ENCODE assay signal across 24 cellular contexts in genomic region chr3:139695701-139696422, GRCh38. TPM values are rescaled to one million over a fixed set of nuclear protein-coding genes. Genes with fewer than 3 reads are reported as not detected.
A peak's percentile ranks its signal among the peaks of the same experiment; 100 is the strongest.
DNase-seq lines count a peak whose midpoint lies in the region; ATAC-seq, FAIRE-seq and TF ChIP-seq lines count a peak whose summit lies in the region.
"Had no signal": no experiment of that assay in that cellular context is flagged by ENCODE, and none has a peak within 500 bp of the region (broad histone marks: within the 10 kb centered on the region; RNA-seq: fewer than 3 reads in every experiment).

No MANE protein-coding gene starts in this region.

- TF ChIP-seq POLR2A in stomach (IDR thresholded peaks at IDR 0.05), result no peak

- H3K79me1 ChIP-seq in mesenchymal stem cell (replicated peaks; ENCODE audit: low read length, poor library complexity, severe bottlenecking), result no peaks in the 10 kb centered on the region

- H3K23ac ChIP-seq in mesenchymal stem cell (ENCODE audit: low read length in 2 of 2), result no peak overlapping the region

- H3K36me3 ChIP-seq in mesenchymal stem cell (ENCODE audit: control insufficient read depth in 1 of 2, insufficient read depth in 2 of 2, low read depth in 1 of 2, low read length in 2 of 2), result no peaks in the 10 kb centered on the region
- no peaks in the 10 kb centered on the region for H3K36me3 ChIP-seq in stomach
- H3K36me3 ChIP-seq: BLaER1 had no signal

- no peak overlapping the region for H2BK15ac ChIP-seq in mesenchymal stem cell (ENCODE audit: low read depth, poor library complexity, severe bottlenecking)

- H3K27me3 ChIP-seq in foreskin keratinocyte, result peaks cover 19% of the 10 kb centered on the region
- peaks cover 0 to 5% of the 10 kb centered on the region in 2 experiments for H3K27me3 ChIP-seq in mesenchymal stem cell (ENCODE audit: control insufficient read depth in 1 of 2, insufficient read depth in 1 of 2, low read length in 2 of 2)
- no peaks in the 10 kb centered on the region for H3K27me3 ChIP-seq in stomach
- H3K27me3 ChIP-seq: BLaER1 had no signal

- TF ChIP-seq CTCF in foreskin keratinocyte (conservative IDR thresholded peaks at IDR 0.05) (no peak), stomach (IDR thresholded peaks at IDR 0.05) (no peak)

- no peak for TF ChIP-seq EP300 in stomach (IDR thresholded peaks at IDR 0.05)

- H3K4me3 ChIP-seq in mesenchymal stem cell (ENCODE audit: insufficient read depth in 1 of 2, low read depth in 1 of 2, low read length in 2 of 2), result no peak overlapping the region
- H3K4me3 ChIP-seq in stomach, result no peak overlapping the region
- H3K4me3 ChIP-seq: BLaER1, GM12878 had no signal

- H3K14ac ChIP-seq in mesenchymal stem cell (ENCODE audit: low read length in 2 of 2), result no peak overlapping the region

- no peak overlapping the region for H2BK12ac ChIP-seq in mesenchymal stem cell (ENCODE audit: low read length in 2 of 2)

- ATAC-seq in foreskin keratinocyte, result no peak
- no peak for ATAC-seq in GM21381 (IDR thresholded peaks at IDR 0.05; ENCODE audit: unreplicated experiment)
- ATAC-seq in GM21619 (IDR thresholded peaks at IDR 0.05; ENCODE audit: unreplicated experiment), result no peak
- ATAC-seq: GM12878, HCT116, Panc1 had no signal

- peak overlapping the region; percentile 63 for H2AK5ac ChIP-seq in mesenchymal stem cell (ENCODE audit: low read length, severe bottlenecking)

- no peak overlapping the region for H4K91ac ChIP-seq in mesenchymal stem cell (ENCODE audit: low read length)

- FAIRE-seq in RCC 7860 (lab: Jason Lieb, UNC), result peak; percentile 85
- FAIRE-seq: GM12878 had no signal

- H2BK120ac ChIP-seq in mesenchymal stem cell (ENCODE audit: low read depth, low read length), result no peak overlapping the region

- H2AFZ ChIP-seq in mesenchymal stem cell (ENCODE audit: low read depth, low read length), result no peak overlapping the region

- H3K27ac ChIP-seq in foreskin keratinocyte, result no peak overlapping the region
- peak overlapping the region; percentile 88 for H3K27ac ChIP-seq in mesenchymal stem cell (ENCODE audit: low read length, poor library complexity, severe bottlenecking)
- H3K27ac ChIP-seq in stomach, result no peak overlapping the region
- H3K27ac ChIP-seq: BLaER1, KMS-11 had no signal

- H3K9ac ChIP-seq in mesenchymal stem cell (ENCODE audit: low read length), result no peak overlapping the region
- H3K9ac ChIP-seq: BLaER1, KMS-11 had no signal

- intact Hi-C loops in stomach (cut with DNase I; ENCODE audit: low total_unique reads), result no loop called here

- H4K8ac ChIP-seq in mesenchymal stem cell (ENCODE audit: low read length), result no peak overlapping the region

- WGBS in mesenchymal stem cell, result 69% methylated on average over 5 of the region's 6 CpGs
- 61 to 67% (median 64%) methylated on average over 6 of the region's 6 CpGs for WGBS in stomach, 5 donors

- no peak overlapping the region for H3K18ac ChIP-seq in mesenchymal stem cell (ENCODE audit: low read depth in 1 of 2, low read length in 2 of 2)

- H3K4me2 ChIP-seq in mesenchymal stem cell (ENCODE audit: low read length, poor library complexity, severe bottlenecking), result no peak overlapping the region
- H3K4me2 ChIP-seq: BLaER1, KMS-11 had no signal

- DNase-seq in HK-2 (ENCODE audit: unreplicated experiment), result peak; percentile 29
- peak; percentile 42 for DNase-seq in RCC 7860 (ENCODE audit: low spot score)
- DNase-seq in foreskin keratinocyte, result peak; percentile 16 to 48
- DNase-seq in mesenchymal stem cell, result no peak
- DNase-seq in stomach, result no peak
- no peak for DNase-seq in NCI-H524 (lab: John Stamatoyannopoulos, UW)
- DNase-seq: Caco-2; CD4-positive, alpha-beta memory T cell; DND-41; GOT3; NCI-H1105; NCI-H146; NCI-H2029; NCI-H510A treated with DMSO at 0.1 percent for 48 hours; NCI-H774; NK-92 treated with Interleukin-12 subunit alpha and Interleukin-12 subunit beta, amount 100 ng/mL, for 24 hours; T-helper 1 cell had no signal

- no peak overlapping the region for H2BK5ac ChIP-seq in mesenchymal stem cell (ENCODE audit: low read depth, low read length, poor library complexity, severe bottlenecking)

- H3K4me1 ChIP-seq in foreskin keratinocyte, result no peaks in the 10 kb centered on the region
- peaks cover 7% of the 10 kb centered on the region for H3K4me1 ChIP-seq in mesenchymal stem cell (ENCODE audit: control insufficient read depth, insufficient read depth, low read depth, low read length)
- H3K4me1 ChIP-seq in stomach, result no peaks in the 10 kb centered on the region
- H3K4me1 ChIP-seq: BLaER1, Caco-2 had no signal

- H3K4ac ChIP-seq in mesenchymal stem cell (ENCODE audit: low read depth in 1 of 2, low read length in 2 of 2), result no peak overlapping the region

- H3K9me3 ChIP-seq in mesenchymal stem cell (ENCODE audit: control insufficient read depth, low read length) (no peaks in the 10 kb centered on the region), stomach (no peaks in the 10 kb centered on the region)
- H3K9me3 ChIP-seq: BLaER1, Caco-2 had no signal

RNA-seq across cellular contexts. Expression of gene NMNAT3, which starts 18.1 kb away (rescaled TPM):
- 1.5 and 1.6 TPM in 2 replicates for total RNA-seq in foreskin keratinocyte
- polyA plus RNA-seq in foreskin keratinocyte, result 0.93 and 1.0 TPM in 2 replicates
- 0.10 TPM for polyA plus RNA-seq in mesenchymal stem cell (2013, experiment 1 of 2)
- 0.12 TPM for polyA plus RNA-seq in mesenchymal stem cell (2013, experiment 2 of 2)
- 10 to 100 TPM in 1 of 5 donors, 1 to 10 TPM in 4; 4.9 to 24.9 (median 7.2) TPM for total RNA-seq in stomach
- 1 to 10 TPM; 3.6 to 7.3 (median 6.9) TPM for polyA plus RNA-seq in stomach

Comparison
In these comparisons a context has a peak if more than half of its experiments do, and no peak if none do; other contexts are left out.
1. DNase-seq: peak in HK-2 (single experiment), RCC 7860 (single experiment) and foreskin keratinocyte (2 of 2); none in mesenchymal stem cell (single experiment), stomach (single experiment) and NCI-H524 (0 of 2).